In genomic region chr17:71975998-71976649, GRCh38 we compare ENCODE assay signal across 9 cellular contexts.
DNase-seq lines count a peak whose midpoint lies in the region; ATAC-seq and TF ChIP-seq lines count a peak whose summit lies in the region.
"Had no signal": no experiment of that assay in that cellular context is flagged by ENCODE, and none has a peak within 500 bp of the region (broad histone marks: within the 10 kb centered on the region; RNA-seq: fewer than 3 reads in every experiment).

No MANE protein-coding gene starts in this region.

- H3K27me3 ChIP-seq in endodermal cell (ENCODE audit: control insufficient read depth, insufficient read depth, low read length, poor library complexity, severe bottlenecking): peaks cover 58% of the 10 kb centered on the region

- no peaks in the 10 kb centered on the region for H3K9me3 Mint-ChIP-seq in endodermal cell

- H3K36me3 ChIP-seq in endodermal cell (ENCODE audit: control insufficient read depth, insufficient read depth, low read length): no peaks in the 10 kb centered on the region

- H3K4me3 Mint-ChIP-seq in endodermal cell: no peak overlapping the region
- H3K4me3 Mint-ChIP-seq: B cell had no signal

- WGBS in endodermal cell (ENCODE audit: insufficient coverage in 1 of 2, insufficient read length in 1 of 2), 2 experiments: 79 to 91% methylated on average over 13 to 15 of the region's 15 CpGs

- ATAC-seq in GM18517 (IDR thresholded peaks at IDR 0.05; ENCODE audit: unreplicated experiment) (no peak), HG03280 (IDR thresholded peaks at IDR 0.05; ENCODE audit: unreplicated experiment) (no peak)

- H3K9ac ChIP-seq in endodermal cell (ENCODE audit: extremely low read depth, low read length, poor library complexity, severe bottlenecking): no peak overlapping the region

- H3K4me3 ChIP-seq in endodermal cell (ENCODE audit: low read length): no peak overlapping the region

- no peak overlapping the region for H3K27ac ChIP-seq in endodermal cell (ENCODE audit: low read depth, low read length)

- H3K4me1 Mint-ChIP-seq in endodermal cell: no peaks in the 10 kb centered on the region
- H3K4me1 Mint-ChIP-seq: B cell had no signal

- H3K27me3 Mint-ChIP-seq in endodermal cell (ENCODE audit: insufficient read depth): peaks cover 57% of the 10 kb centered on the region
- H3K27me3 Mint-ChIP-seq: B cell had no signal

- no peak for TF ChIP-seq CTCF in endodermal cell (conservative IDR thresholded peaks at IDR 0.05)

- H3K9me3 ChIP-seq in endodermal cell (ENCODE audit: control insufficient read depth, low read length): peaks cover 4% of the 10 kb centered on the region

- DNase-seq in SKM-1 treated with dmso at 0.1 percent for 144 hours (lab: John Stamatoyannopoulos, UW; ENCODE audit: unreplicated experiment) (peak; percentile 51), SKM-1 (lab: John Stamatoyannopoulos, UW; ENCODE audit: unreplicated experiment) (no peak), endodermal cell (peak; percentile 71), mesenteric fat pad (ENCODE audit: low spot score) (peak; percentile 91), NCI-H187 treated with DMSO at 0.1 percent for 48 hours (lab: John Stamatoyannopoulos, UW) (no peak)
- DNase-seq in stimulated activated CD4-positive, alpha-beta T cell treated with anti-CD3 and anti-CD28 coated beads, Interleukin-4, amount 100 ng/mL, for 4 hours: no peak

- H3K27ac Mint-ChIP-seq in endodermal cell: no peak overlapping the region
- H3K27ac Mint-ChIP-seq: B cell had no signal

- H3K4me1 ChIP-seq in endodermal cell (ENCODE audit: control insufficient read depth, insufficient read depth, low read length): no peaks in the 10 kb centered on the region

- H3K36me3 Mint-ChIP-seq in endodermal cell (ENCODE audit: low read depth): no peaks in the 10 kb centered on the region

Comparison
In these comparisons a context has a peak if more than half of its experiments do, and no peak if none do; other contexts are left out.
1. DNase-seq: peak in SKM-1 treated with dmso at 0.1 percent for 144 hours (single experiment), endodermal cell (single experiment) and mesenteric fat pad (single experiment); none in SKM-1 (single experiment), stimulated activated CD4-positive, alpha-beta T cell treated with anti-CD3 and anti-CD28 coated beads, Interleukin-4, amount 100 ng/mL, for 4 hours (0 of 2) and NCI-H187 treated with DMSO at 0.1 percent for 48 hours (single experiment).